ENCODE assay signal across 9 cellular contexts in the genomic region with DNA sequence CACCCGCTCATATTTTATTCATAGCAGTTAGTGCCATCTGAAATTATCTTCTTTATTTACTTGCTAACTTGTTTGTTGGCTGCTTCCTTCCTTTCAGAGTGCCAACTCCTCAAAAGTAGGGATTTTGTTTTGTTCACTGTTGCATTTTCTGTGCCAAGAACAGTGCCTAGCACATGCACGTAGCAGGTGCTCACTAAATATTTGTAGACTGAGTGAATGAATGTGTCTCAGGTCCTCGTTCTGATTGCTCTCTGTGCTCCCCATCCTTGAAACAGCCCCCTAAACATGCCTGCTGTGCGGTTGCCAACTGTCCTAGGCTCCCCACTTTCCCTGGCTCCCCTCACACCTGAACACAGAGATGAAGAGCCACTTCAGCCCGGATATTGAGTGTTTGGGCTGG. TPM values are rescaled to one million over a fixed set of nuclear protein-coding genes. Genes with fewer than 3 reads are reported as not detected.
DNase-seq lines count a peak whose midpoint lies in the region; ATAC-seq and TF ChIP-seq lines count a peak whose summit lies in the region.
"Had no signal": no experiment of that assay in that cellular context is flagged by ENCODE, and none has a peak within 500 bp of the region (broad histone marks: within the 10 kb centered on the region; RNA-seq: fewer than 3 reads in every experiment).

No MANE protein-coding gene starts in this region.

- H4K20me1 ChIP-seq in GM23338 (replicated peaks; ENCODE audit: insufficient read depth) (peaks cover 8% of the 10 kb centered on the region; the same call in 1 of the 2 replicates), smooth muscle cell (ENCODE audit: low read depth) (peaks cover 35% of the 10 kb centered on the region)

- TF ChIP-seq CTCF in GM23338 (conservative IDR thresholded peaks at IDR 0.05; ENCODE audit: low read depth in 2 of 2) (no peak), foreskin keratinocyte (conservative IDR thresholded peaks at IDR 0.05) (no peak), smooth muscle cell (IDR thresholded peaks at IDR 0.05; ENCODE audit: borderline replicate concordance, insufficient read depth, poor library complexity, severe bottlenecking) (no peak), spleen (IDR thresholded peaks at IDR 0.05 in 8 of 11, conservative IDR thresholded peaks at IDR 0.05 in 3 of 11) (no peak)

- CTCF ChIA-PET in activated CD8-positive, alpha-beta T cell treated with anti-CD3 and anti-CD28 coated beads, Interleukin-2, amount 10 ng/mL, durations not matched to agents 7 days and 5 days (lab: Charles Lee) = interaction anchor here (1.2 to 3.4 kb wide), 3 partner anchors 11 to 57 kb away, joined by 3 to 28 read pairs (median 8); no protein-coding TSS in a partner anchor

- peaks cover 11% of the 10 kb centered on the region for H3F3A ChIP-seq in GM23338 (replicated peaks; ENCODE audit: low read depth)
- H3F3A ChIP-seq in smooth muscle cell (ENCODE audit: low read depth) = no peaks in the 10 kb centered on the region

- H3K36me3 Mint-ChIP-seq in GM23338 (ENCODE audit: low read depth) = peaks cover 32% of the 10 kb centered on the region
- H3K36me3 Mint-ChIP-seq in activated CD8-positive, alpha-beta T cell treated with anti-CD3 and anti-CD28 coated beads, Interleukin-2, amount 10 ng/mL, durations not matched to agents 7 days and 5 days (ENCODE audit: low read depth) = peaks cover 15% of the 10 kb centered on the region

- H3K36me3 ChIP-seq in GM23338 (ENCODE audit: insufficient read depth) (peaks cover 6% of the 10 kb centered on the region; the same call in 1 of the 2 replicates), smooth muscle cell (ENCODE audit: low read depth) (no peaks in the 10 kb centered on the region), spleen (peaks cover 0 to 35% (median 12%) of the 10 kb centered on the region in 6 donors)

- 93% methylated on average over 5 of the region's 5 CpGs for WGBS in smooth muscle cell (ENCODE audit: low lambda C conversion rate)
- WGBS in spleen, 5 donors = 75 to 91% (median 88%) methylated on average over 5 of the region's 5 CpGs

- H3K27ac ChIP-seq in GM23338 (ENCODE audit: low read depth) (no peak overlapping the region), foreskin keratinocyte (peak overlapping the region; percentile 53), smooth muscle cell (ENCODE audit: low read depth) (peak overlapping the region; percentile 70), spleen (peak overlapping the region in 3 of 8 donors; percentile 75 to 83 (median 79))

- H2AFZ ChIP-seq in GM23338 = no peak overlapping the region
- no peak overlapping the region for H2AFZ ChIP-seq in smooth muscle cell (ENCODE audit: low read depth)

- POLR2A ChIA-PET in activated CD8-positive, alpha-beta T cell treated with anti-CD3 and anti-CD28 coated beads, Interleukin-2, amount 10 ng/mL, durations not matched to agents 7 days and 5 days (lab: Charles Lee) = interaction anchor here (1.2 to 2.1 kb wide), 2 partner anchors 12 to 24 kb away, joined by 5 to 13 read pairs; partner anchors contain the start of gene DNAJB1

- peaks cover 16% of the 10 kb centered on the region for H3K27me3 Mint-ChIP-seq in GM23338 (ENCODE audit: insufficient read depth, low read depth, poor library complexity)
- H3K27me3 Mint-ChIP-seq in activated CD8-positive, alpha-beta T cell treated with anti-CD3 and anti-CD28 coated beads, Interleukin-2, amount 10 ng/mL, durations not matched to agents 7 days and 5 days (ENCODE audit: low read depth) = peaks cover 2% of the 10 kb centered on the region

- H3K4me2 ChIP-seq in GM23338 (peak overlapping the region; percentile 95), smooth muscle cell (peak overlapping the region; percentile 90)

- intact Hi-C loops in spleen (cut with DNase I; ENCODE audit: low total_unique reads) = no loop called here

- no peaks in the 10 kb centered on the region for H3K9me3 Mint-ChIP-seq in GM23338
- H3K9me3 Mint-ChIP-seq in activated CD8-positive, alpha-beta T cell treated with anti-CD3 and anti-CD28 coated beads, Interleukin-2, amount 10 ng/mL, durations not matched to agents 7 days and 5 days (ENCODE audit: insufficient read depth) = no peaks in the 10 kb centered on the region

- no peaks in the 10 kb centered on the region for H3K9me2 ChIP-seq in GM23338 (ENCODE audit: insufficient read depth)

- H3K79me2 ChIP-seq in GM23338 (replicated peaks; ENCODE audit: insufficient read depth) = peaks cover 28% of the 10 kb centered on the region
- peaks cover 48% of the 10 kb centered on the region for H3K79me2 ChIP-seq in smooth muscle cell (ENCODE audit: low read depth)

- peak overlapping the region; percentile 89 for H3K4me3 Mint-ChIP-seq in GM23338
- H3K4me3 Mint-ChIP-seq in activated CD8-positive, alpha-beta T cell treated with anti-CD3 and anti-CD28 coated beads, Interleukin-2, amount 10 ng/mL, durations not matched to agents 7 days and 5 days = peak overlapping the region; percentile 80

- H3K9me3 ChIP-seq in smooth muscle cell (replicated peaks; ENCODE audit: low read depth) = no peaks in the 10 kb centered on the region
- no peaks in the 10 kb centered on the region for H3K9me3 ChIP-seq in spleen

- ATAC-seq in GM23338 (no peak), foreskin keratinocyte (no peak)
- no peak for ATAC-seq in activated CD8-positive, alpha-beta T cell treated with anti-CD3 and anti-CD28 coated beads, Interleukin-2, amount 10 ng/mL, durations not matched to agents 7 days and 5 days

- no peak for DNase-seq in GM23338 (ENCODE audit: low spot score)
- DNase-seq in activated CD8-positive, alpha-beta T cell treated with anti-CD3 and anti-CD28 coated beads, Interleukin-2, amount 10 ng/mL, durations not matched to agents 7 days and 5 days = no peak
- DNase-seq in foreskin keratinocyte = no peak
- no peak for DNase-seq in smooth muscle cell (lab: John Stamatoyannopoulos, UW; ENCODE audit: unreplicated experiment)
- DNase-seq in middle frontal gyrus (ENCODE audit: extremely low spot score, low spot score) = no peak
- DNase-seq in spleen = no peak
- DNase-seq in SK-N-DZ (ENCODE audit: low spot score) = no peak
- no peak for DNase-seq in activated gamma-delta T cell (lab: John Stamatoyannopoulos, UW)
- DNase-seq: NCI-H187 had no signal

- H3K27me3 ChIP-seq in GM23338 (ENCODE audit: insufficient read depth) = no peaks in the 10 kb centered on the region
- H3K27me3 ChIP-seq in foreskin keratinocyte = no peaks in the 10 kb centered on the region
- H3K27me3 ChIP-seq in smooth muscle cell (ENCODE audit: low read depth) = no peaks in the 10 kb centered on the region
- H3K27me3 ChIP-seq in spleen (replicated peaks in 1 of 7) = no peaks in the 10 kb centered on the region

- H3K4me1 ChIP-seq in GM23338 (ENCODE audit: insufficient read depth) (no peaks in the 10 kb centered on the region; the same call in 1 of the 2 replicates), foreskin keratinocyte (peaks cover 4% of the 10 kb centered on the region), smooth muscle cell (ENCODE audit: low read depth) (peaks cover 14% of the 10 kb centered on the region), spleen (peaks cover 22 to 44% (median 36%) of the 10 kb centered on the region in 6 donors)

- TF ChIP-seq POLR2A in spleen (IDR thresholded peaks at IDR 0.05) = no peak

- no peak overlapping the region for H3K27ac Mint-ChIP-seq in GM23338
- peak overlapping the region; percentile 22 for H3K27ac Mint-ChIP-seq in activated CD8-positive, alpha-beta T cell treated with anti-CD3 and anti-CD28 coated beads, Interleukin-2, amount 10 ng/mL, durations not matched to agents 7 days and 5 days

- H3K9ac ChIP-seq in smooth muscle cell (ENCODE audit: low read depth) = no peak overlapping the region

- peaks cover 22% of the 10 kb centered on the region for H3K4me1 Mint-ChIP-seq in GM23338
- H3K4me1 Mint-ChIP-seq in activated CD8-positive, alpha-beta T cell treated with anti-CD3 and anti-CD28 coated beads, Interleukin-2, amount 10 ng/mL, durations not matched to agents 7 days and 5 days (ENCODE audit: low read depth) = peaks cover 35% of the 10 kb centered on the region

- peak overlapping the region; percentile 90 for H3K4me3 ChIP-seq in GM23338
- peak overlapping the region; percentile 75 for H3K4me3 ChIP-seq in smooth muscle cell
- H3K4me3 ChIP-seq in spleen = peak overlapping the region in 3 of 8 donors; percentile 67 to 91 (median 68)

RNA-seq across cellular contexts. Expression of gene GIPC1, which starts 1.5 kb away (rescaled TPM):
- 92.3 and 106 TPM in 2 replicates for total RNA-seq in GM23338 (2014; rRNA removed; shearing (Covaris generic))
- polyA plus RNA-seq in GM23338 (2016; fragmentation: Nextera tagmentation; extraction: Ambion mirVana) (50.9 and 51.6 TPM in 2 replicates), foreskin keratinocyte (250 and 306 TPM in 2 replicates), smooth muscle cell (142 and 178 TPM in 2 replicates), spleen (10 to 100 TPM; 30.0 to 58.1 (median 31.3) TPM)
- total RNA-seq in activated CD8-positive, alpha-beta T cell treated with anti-CD3 and anti-CD28 coated beads, Interleukin-2, amount 10 ng/mL, durations not matched to agents 7 days and 5 days = 10 to 100 TPM; 37.9 to 39.3 TPM
- total RNA-seq in foreskin keratinocyte (228 and 256 TPM in 2 replicates), smooth muscle cell (73.0 and 81.8 TPM in 2 replicates), spleen (10 to 100 TPM; 17.1 to 40.4 (median 21.7) TPM)
- polyA plus RNA-seq in SK-N-DZ (2014; cell fraction: cytosol; rRNA removed) = 79.6 and 103 TPM in 2 replicates
- polyA plus RNA-seq in SK-N-DZ (2014; cell fraction: nucleus; rRNA removed) = 63.3 and 63.9 TPM in 2 replicates

RNA-seq across cellular contexts. Expression of gene PTGER1, which starts 19.3 kb away (rescaled TPM):
- 1.2 TPM in 1 of 2 replicates, not detected in the other for total RNA-seq in GM23338 (2014; rRNA removed; shearing (Covaris generic))
- polyA plus RNA-seq in GM23338 (2016; fragmentation: Nextera tagmentation; extraction: Ambion mirVana) (0.56 and 0.57 TPM in 2 replicates), foreskin keratinocyte (0.04 TPM in 1 of 2 replicates, not detected in the other), smooth muscle cell (1.0 TPM in 1 of 2 replicates, not detected in the other), spleen (1 to 10 TPM; 1.8 to 2.8 (median 2.2) TPM)
- under 1 TPM; 0.32 to 0.44 TPM for total RNA-seq in activated CD8-positive, alpha-beta T cell treated with anti-CD3 and anti-CD28 coated beads, Interleukin-2, amount 10 ng/mL, durations not matched to agents 7 days and 5 days
- total RNA-seq in foreskin keratinocyte (not detected in 2 replicates), smooth muscle cell (0.27 TPM in 1 of 2 replicates, not detected in the other), spleen (10 to 100 TPM in 5 of 7 donors, 1 to 10 TPM in 2; 4.6 to 26.8 (median 12.4) TPM)
- 2.9 and 4.9 TPM in 2 replicates for polyA plus RNA-seq in SK-N-DZ (2014; cell fraction: cytosol; rRNA removed)
- polyA plus RNA-seq in SK-N-DZ (2014; cell fraction: nucleus; rRNA removed) = 0.58 and 2.3 TPM in 2 replicates

RNA-seq across cellular contexts. Expression of gene DNAJB1, which starts 23.7 kb away (rescaled TPM):
- total RNA-seq in GM23338 (2014; rRNA removed; shearing (Covaris generic)) = 53.3 TPM in 2 replicates
- polyA plus RNA-seq in GM23338 (2016; fragmentation: Nextera tagmentation; extraction: Ambion mirVana) (43.2 and 44.0 TPM in 2 replicates), foreskin keratinocyte (158 and 184 TPM in 2 replicates), smooth muscle cell (152 and 175 TPM in 2 replicates), spleen (10 to 100 TPM; 12.6 to 29.4 (median 19.7) TPM)
- total RNA-seq in activated CD8-positive, alpha-beta T cell treated with anti-CD3 and anti-CD28 coated beads, Interleukin-2, amount 10 ng/mL, durations not matched to agents 7 days and 5 days = 100 to 1,000 TPM; 110 to 112 TPM
- total RNA-seq in foreskin keratinocyte (184 and 196 TPM in 2 replicates), smooth muscle cell (96.1 and 114 TPM in 2 replicates), spleen (100 to 1,000 TPM in 1 of 7 donors, 10 to 100 TPM in 6; 33.9 to 157 (median 43.0) TPM)
- polyA plus RNA-seq in SK-N-DZ (2014; cell fraction: cytosol; rRNA removed) = 65.5 and 66.5 TPM in 2 replicates
- polyA plus RNA-seq in SK-N-DZ (2014; cell fraction: nucleus; rRNA removed) = 34.4 and 37.4 TPM in 2 replicates

RNA-seq across cellular contexts. Expression of gene TECR, which starts 34.9 kb away (rescaled TPM):
- 104 and 107 TPM in 2 replicates for total RNA-seq in GM23338 (2014; rRNA removed; shearing (Covaris generic))
- polyA plus RNA-seq in GM23338 (2016; fragmentation: Nextera tagmentation; extraction: Ambion mirVana) = 268 and 277 TPM in 2 replicates
- total RNA-seq in activated CD8-positive, alpha-beta T cell treated with anti-CD3 and anti-CD28 coated beads, Interleukin-2, amount 10 ng/mL, durations not matched to agents 7 days and 5 days = 100 to 1,000 TPM; 153 to 163 TPM
- total RNA-seq in foreskin keratinocyte = 137 and 146 TPM in 2 replicates
- 287 and 299 TPM in 2 replicates for polyA plus RNA-seq in foreskin keratinocyte
- total RNA-seq in smooth muscle cell = 80.6 and 86.1 TPM in 2 replicates
- 216 and 252 TPM in 2 replicates for polyA plus RNA-seq in smooth muscle cell
- total RNA-seq in spleen = 10 to 100 TPM; 51.6 to 92.2 (median 60.9) TPM
- polyA plus RNA-seq in spleen = 10 to 100 TPM; 75.8 to 89.0 (median 76.6) TPM
- 72.0 and 77.8 TPM in 2 replicates for polyA plus RNA-seq in SK-N-DZ (2014; cell fraction: cytosol; rRNA removed)
- 85.0 and 86.2 TPM in 2 replicates for polyA plus RNA-seq in SK-N-DZ (2014; cell fraction: nucleus; rRNA removed)
